Comparison of ENCODE assay signal across 27 cellular contexts in genomic region chr16:28592511-28592910, GRCh38. TPM values are rescaled to one million over a fixed set of nuclear protein-coding genes. Genes with fewer than 3 reads are reported as not detected.
"Had no signal": no experiment of that assay in that cellular context is flagged by ENCODE, and none has a peak within 500 bp of the region (broad histone marks: within the 10 kb centered on the region; RNA-seq: fewer than 3 reads in every experiment).

No MANE protein-coding gene starts in this region.

- H3K27ac Mint-ChIP-seq: dendritic cell treated with granulocyte-macrophage colony-stimulating factor and Interleukin-4, amounts not matched to agents 40 ng/mL and 50 ng/mL, for 4 days; endodermal cell; nephron had no signal

- DNase-seq: cerebellar nuclear complex; endodermal cell; heart left ventricle; hippocampal formation; kidney glomerular epithelial cell; mesendoderm; mucosa of descending colon; sigmoid colon; stimulated activated CD4-positive, alpha-beta T cell treated with anti-CD3 and anti-CD28 coated beads, Interleukin-2, amount 100 ng/mL, for 24 hours; stimulated activated CD4-positive, alpha-beta T cell treated with anti-CD3 and anti-CD28 coated beads, Interleukin-4, amount 100 ng/mL, for 4 hours; stimulated activated naive CD4-positive, alpha-beta T cell; stomach; substantia nigra; trophoblast cell had no signal

- ATAC-seq: heart left ventricle, mucosa of descending colon had no signal

- H3K9me3 Mint-ChIP-seq: dendritic cell treated with granulocyte-macrophage colony-stimulating factor and Interleukin-4, amounts not matched to agents 40 ng/mL and 50 ng/mL, for 4 days; endodermal cell; nephron had no signal

- FAIRE-seq: colon, frontal cortex had no signal

- H3K27ac ChIP-seq: heart left ventricle, neutrophil, sigmoid colon, skin epidermis, stomach, thoracic aorta had no signal

- H3K9me3 ChIP-seq: heart left ventricle, mucosa of descending colon, neutrophil, sigmoid colon, stomach, thoracic aorta had no signal

- H3K4me3 ChIP-seq: heart left ventricle, mucosa of descending colon, sigmoid colon, skin epidermis, stomach, thoracic aorta had no signal

- H3K27me3 ChIP-seq: heart left ventricle, neutrophil, sigmoid colon, stomach had no signal

- H3K4me3 Mint-ChIP-seq: dendritic cell treated with granulocyte-macrophage colony-stimulating factor and Interleukin-4, amounts not matched to agents 40 ng/mL and 50 ng/mL, for 4 days; endodermal cell; nephron had no signal

RNA-seq across cellular contexts. Expression of gene SULT1A2, which starts 4.3 kb away (rescaled TPM):
- total RNA-seq: glomerular endothelial cell, lung microvascular endothelial cell, myocyte, thoracic aorta had no signal

RNA-seq across cellular contexts. Expression of gene NPIPB8, which starts 45.4 kb away (rescaled TPM):
- total RNA-seq: frontal cortex, myocyte, osteocyte, pulmonary artery endothelial cell, thoracic aorta had no signal
- polyA plus RNA-seq: urinary bladder had no signal

RNA-seq across cellular contexts. Expression of gene NUPR1, which starts 53.7 kb away (rescaled TPM):
- total RNA-seq: endodermal cell had no signal
